Comparison of ENCODE assay signal across 20 cellular contexts in the genomic region with DNA sequence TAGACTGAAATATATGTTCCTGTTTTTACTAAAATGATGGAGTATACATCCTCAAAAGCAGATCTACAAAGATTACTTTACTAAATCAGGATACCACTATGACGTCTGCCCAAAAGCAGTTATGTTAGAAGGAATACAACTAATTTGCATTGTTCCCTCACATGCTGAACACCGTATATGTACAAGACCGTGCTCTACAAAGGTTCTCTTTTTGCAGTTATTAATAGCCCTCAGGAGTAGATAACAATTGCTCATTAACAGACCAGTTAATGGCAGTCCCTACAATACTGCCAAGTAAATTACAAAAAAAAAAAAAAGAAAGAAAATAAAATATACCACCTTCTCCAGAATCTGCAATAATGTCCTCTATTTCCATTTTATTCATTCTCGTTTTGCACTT.
DNase-seq lines count a peak whose midpoint lies in the region; ATAC-seq and TF ChIP-seq lines count a peak whose summit lies in the region.
"Had no signal": no experiment of that assay in that cellular context is flagged by ENCODE, and none has a peak within 500 bp of the region (broad histone marks: within the 10 kb centered on the region; RNA-seq: fewer than 3 reads in every experiment).

No MANE protein-coding gene starts in this region.

- CTCF ChIA-PET in T-cell (lab: Charles Lee), result no interaction called here

- peak; percentile 57 for ATAC-seq in Right ventricle myocardium superior (ENCODE audit: poor library complexity)
- ATAC-seq in heart left ventricle, result peak; percentile 54 to 70 (median 62)
- no peak for ATAC-seq in T-cell (replicated peaks in 1 of 4)
- no peak for ATAC-seq in HG02588 (IDR thresholded peaks at IDR 0.05; ENCODE audit: unreplicated experiment)
- no peak for ATAC-seq in foreskin keratinocyte

- DNase-seq in Right ventricle myocardium superior (no peak), cardiac septum (ENCODE audit: low spot score) (no peak), NOMO-1 treated with DMSO at 0.1 percent for 48 hours (lab: John Stamatoyannopoulos, UW; ENCODE audit: unreplicated experiment) (peak; percentile 89), heart left ventricle (no peak), T-cell (no peak), foreskin keratinocyte (no peak)
- DNase-seq in activated CD4-positive, alpha-beta T cell treated with anti-CD3 and anti-CD28 coated beads, Interleukin-2, amount 50 U/mL, for 1 hour, result no peak
- DNase-seq: C1 segment of cervical spinal cord, DMS 273 treated with DMSO at 0.1 percent for 48 hours, GF-D8, HCEC 1CT, KBM-7, NCI-H1105, NCI-H1694, NCI-H2107, NCI-H226, NCI-H524 treated with DMSO at 0.1 percent for 48 hours, SHP77, SK-N-SH had no signal

- TF ChIP-seq CTCF in heart left ventricle (IDR thresholded peaks at IDR 0.05) (no peak), foreskin keratinocyte (conservative IDR thresholded peaks at IDR 0.05) (no peak)

- no peaks in the 10 kb centered on the region for H3K4me1 Mint-ChIP-seq in T-cell

- no peaks in the 10 kb centered on the region for H3K27me3 Mint-ChIP-seq in T-cell

- H3K4me1 ChIP-seq in heart left ventricle, result peaks cover 0 to 53% (median 29%) of the 10 kb centered on the region in 12 donors
- H3K4me1 ChIP-seq in foreskin keratinocyte, result peaks cover 39% of the 10 kb centered on the region

- H3K27ac ChIP-seq in heart left ventricle (peak overlapping the region; percentile 1 to 74 (median 44)), foreskin keratinocyte (no peak overlapping the region)

- no peaks in the 10 kb centered on the region for H3K27me3 ChIP-seq in heart left ventricle
- H3K27me3 ChIP-seq in foreskin keratinocyte, result no peaks in the 10 kb centered on the region

- H3K4me3 ChIP-seq in heart left ventricle, result no peak overlapping the region

- H3K4me3 Mint-ChIP-seq in T-cell, result no peak overlapping the region

- H3K27ac Mint-ChIP-seq in T-cell, result no peak overlapping the region

- H3K36me3 ChIP-seq in heart left ventricle, result no peaks in the 10 kb centered on the region

- no peaks in the 10 kb centered on the region for H3K9me3 ChIP-seq in heart left ventricle
- H3K9me3 ChIP-seq: SK-N-SH had no signal

- H3K9me3 Mint-ChIP-seq in T-cell, result peaks cover 0 to 4% (median 0%) of the 10 kb centered on the region in 3 donors

- no peaks in the 10 kb centered on the region for H3K36me3 Mint-ChIP-seq in T-cell

- WGBS in heart left ventricle, 4 donors, result 42 to 48% (median 44%) methylated on average over 4 of the region's 4 CpGs

- POLR2A ChIA-PET in T-cell (lab: Charles Lee), result no interaction called here

- intact Hi-C loops in Right ventricle myocardium superior (cut with DNase I), result no loop called here
- intact Hi-C loops in cardiac septum (cut with DNase I), result no loop called here
- intact Hi-C loops in heart left ventricle (cut with DNase I), result loop anchor here in 1 of 10 donors (5.0 kb wide), 1 partner anchor 141 kb away; a partner anchor contains a TSS

- no peak for TF ChIP-seq POLR2A in heart left ventricle (IDR thresholded peaks at IDR 0.05)

Comparison
In these comparisons a context has a peak if more than half of its experiments do, and no peak if none do; other contexts are left out.
1. ATAC-seq: peak in Right ventricle myocardium superior (single experiment) and heart left ventricle (4 of 4); none in T-cell (0 of 4), HG02588 (single experiment) and foreskin keratinocyte (single experiment).